Comparison of ENCODE assay signal across 28 cellular contexts in the genomic region with DNA sequence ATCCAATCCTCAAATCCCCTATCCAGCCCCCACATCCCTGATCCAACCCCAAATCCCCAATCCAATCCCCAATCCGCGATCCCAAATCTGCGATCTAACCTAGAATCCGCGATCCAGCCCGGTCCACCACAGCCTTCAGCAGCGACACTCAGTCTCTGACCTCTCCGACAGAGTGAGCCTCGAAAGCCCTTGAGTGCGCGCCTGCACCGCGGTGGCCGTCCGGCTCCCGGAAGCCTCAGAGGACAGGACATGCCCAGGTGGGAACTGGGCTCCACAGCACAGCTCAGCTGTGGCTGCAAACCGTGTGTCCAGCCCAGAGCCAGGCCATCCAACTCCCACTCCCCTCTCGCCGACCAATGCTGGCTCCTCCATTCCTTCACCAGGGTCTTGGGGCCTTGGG. TPM values are rescaled to one million over a fixed set of nuclear protein-coding genes. Genes with fewer than 3 reads are reported as not detected.
"Had no signal": no experiment of that assay in that cellular context is flagged by ENCODE, and none has a peak within 500 bp of the region (broad histone marks: within the 10 kb centered on the region; RNA-seq: fewer than 3 reads in every experiment).

No MANE protein-coding gene starts in this region.

- H3K27ac ChIP-seq: body of pancreas, Peyer's patch, RWPE1 had no signal

- H3K4me1 Mint-ChIP-seq: activated CD8-positive, alpha-beta memory T cell treated with anti-CD3 and anti-CD28 coated beads, Interleukin-2, amount 10 ng/mL, durations not matched to agents 7 days and 5 days; activated naive CD4-positive, alpha-beta T cell treated with anti-CD3 and anti-CD28 coated beads, Interleukin-2, amount 50 U/mL, for 24 hours had no signal

- H3K27ac Mint-ChIP-seq: activated CD8-positive, alpha-beta memory T cell treated with anti-CD3 and anti-CD28 coated beads, Interleukin-2, amount 10 ng/mL, durations not matched to agents 7 days and 5 days; activated naive CD4-positive, alpha-beta T cell treated with anti-CD3 and anti-CD28 coated beads, Interleukin-2, amount 50 U/mL, for 24 hours; activated T-cell treated with anti-CD3 and anti-CD28 coated beads, Interleukin-2, amount 50 U/mL, for 24 hours; activated T-helper 1 cell treated with anti-CD3 and anti-CD28 coated beads, Interleukin-12 subunit alpha, Interleukin-12 subunit beta, Interleukin-2, Interleukin-4 antibody, amounts not matched to agents 30 ng/mL and 10 ng/mL and 1 ng/mL, durations not matched to agents 14 hours and 24 hours and 36 hours; T-helper 1 cell treated with Interleukin-12 subunit alpha and Interleukin-12 subunit beta and Interleukin-4 antibody, amounts not matched to agents 30 μg/mL and 1 μg/mL, for 36 hours had no signal

- H3K4me3 ChIP-seq: body of pancreas, MG63, Peyer's patch had no signal

- H3K9me3 Mint-ChIP-seq: activated naive CD4-positive, alpha-beta T cell treated with anti-CD3 and anti-CD28 coated beads, Interleukin-2, amount 50 U/mL, for 24 hours; activated T-cell treated with anti-CD3 and anti-CD28 coated beads, Interleukin-2, amount 50 U/mL, for 24 hours; activated T-helper 1 cell treated with anti-CD3 and anti-CD28 coated beads, Interleukin-12 subunit alpha, Interleukin-12 subunit beta, Interleukin-2, Interleukin-4 antibody, amounts not matched to agents 30 ng/mL and 10 ng/mL and 1 ng/mL, durations not matched to agents 14 hours and 24 hours and 36 hours; T-helper 1 cell treated with Interleukin-12 subunit alpha and Interleukin-12 subunit beta and Interleukin-4 antibody, amounts not matched to agents 30 μg/mL and 1 μg/mL, for 36 hours had no signal

- H3K36me3 ChIP-seq: MG63, Peyer's patch had no signal

- H3K9me3 ChIP-seq: body of pancreas, MG63, Peyer's patch had no signal

- ATAC-seq: activated CD8-positive, alpha-beta memory T cell treated with anti-CD3 and anti-CD28 coated beads, Interleukin-2, amount 10 ng/mL, durations not matched to agents 7 days and 5 days; body of pancreas had no signal

- H3K4me3 Mint-ChIP-seq: activated CD8-positive, alpha-beta memory T cell treated with anti-CD3 and anti-CD28 coated beads, Interleukin-2, amount 10 ng/mL, durations not matched to agents 7 days and 5 days; activated naive CD4-positive, alpha-beta T cell treated with anti-CD3 and anti-CD28 coated beads, Interleukin-2, amount 50 U/mL, for 24 hours; activated T-cell treated with anti-CD3 and anti-CD28 coated beads, Interleukin-2, amount 50 U/mL, for 24 hours; activated T-helper 1 cell treated with anti-CD3 and anti-CD28 coated beads, Interleukin-12 subunit alpha, Interleukin-12 subunit beta, Interleukin-2, Interleukin-4 antibody, amounts not matched to agents 30 ng/mL and 10 ng/mL and 1 ng/mL, durations not matched to agents 14 hours and 24 hours and 36 hours; T-helper 1 cell treated with Interleukin-12 subunit alpha and Interleukin-12 subunit beta and Interleukin-4 antibody, amounts not matched to agents 30 μg/mL and 1 μg/mL, for 36 hours had no signal

- H3K36me3 Mint-ChIP-seq: activated CD8-positive, alpha-beta memory T cell treated with anti-CD3 and anti-CD28 coated beads, Interleukin-2, amount 10 ng/mL, durations not matched to agents 7 days and 5 days; activated naive CD4-positive, alpha-beta T cell treated with anti-CD3 and anti-CD28 coated beads, Interleukin-2, amount 50 U/mL, for 24 hours had no signal

- H3K4me1 ChIP-seq: body of pancreas, Peyer's patch had no signal

- H3K27me3 ChIP-seq: body of pancreas, Peyer's patch had no signal

- DNase-seq: activated CD4-positive, alpha-beta T cell treated with anti-CD3 and anti-CD28 coated beads for 48 hours; activated CD4-positive, alpha-beta T cell treated with anti-CD3 and anti-CD28 coated beads, Interleukin-2, amount 50 U/mL, for 4 hours; activated CD4-positive, CD25-positive, alpha-beta regulatory T cell treated with anti-CD3 and anti-CD28 coated beads, Interleukin-2, amount 50 U/mL, for 72 hours; activated CD8-positive, alpha-beta memory T cell treated with anti-CD3 and anti-CD28 coated beads, Interleukin-2, amount 10 ng/mL, durations not matched to agents 7 days and 5 days; activated effector memory CD4-positive, alpha-beta T cell treated with Interleukin-2 at 50 U/mL for 16 hours; activated naive CD4-positive, alpha-beta T cell; activated T-cell treated with anti-CD3 and anti-CD28 coated beads, Interleukin-2, amount 50 U/mL, for 24 hours; aorta; body of pancreas; MG63; MV-4-11; NCI-H1092 treated with DMSO at 0.1 percent for 48 hours; NCI-H1436; NCI-H1694 treated with DMSO at 0.1 percent for 48 hours; NCI-H2029 treated with DMSO at 0.1 percent for 48 hours; NCI-H345; NCI-H510A; NCI-H69; NK-92 treated with Interleukin-12 subunit alpha and Interleukin-12 subunit beta, amount 100 ng/mL, for 24 hours; OCI-M1; Peyer's patch; SHP77 treated with DMSO at 0.1 percent for 48 hours had no signal

RNA-seq across cellular contexts. Expression of a gene that starts 48.8 kb away (rescaled TPM):
- total RNA-seq: activated CD8-positive, alpha-beta memory T cell treated with anti-CD3 and anti-CD28 coated beads, Interleukin-2, amount 10 ng/mL, durations not matched to agents 7 days and 5 days; activated T-helper 1 cell treated with anti-CD3 and anti-CD28 coated beads, Interleukin-12 subunit alpha, Interleukin-12 subunit beta, Interleukin-2, Interleukin-4 antibody, amounts not matched to agents 30 ng/mL and 10 ng/mL and 1 ng/mL, durations not matched to agents 14 hours and 24 hours and 36 hours; body of pancreas; bronchial epithelial cell; SK-MEL-5 had no signal
